In genomic region chr12:94157891-94158495, GRCh38 we compare ENCODE assay signal across 10 cellular contexts. TPM values are rescaled to one million over a fixed set of nuclear protein-coding genes. Genes with fewer than 3 reads are reported as not detected.
DNase-seq lines count a peak whose midpoint lies in the region; ATAC-seq and TF ChIP-seq lines count a peak whose summit lies in the region.
"Had no signal": no experiment of that assay in that cellular context is flagged by ENCODE, and none has a peak within 500 bp of the region (broad histone marks: within the 10 kb centered on the region; RNA-seq: fewer than 3 reads in every experiment).

No MANE protein-coding gene starts in this region.

- H2AFZ ChIP-seq in SU-DHL-6 (ENCODE audit: low read depth, low read length, severe bottlenecking), result peak overlapping the region; percentile 6

- H3K4me1 Mint-ChIP-seq in glutamatergic neuron (ENCODE audit: low read depth, unreplicated experiment), result no peaks in the 10 kb centered on the region

- peak overlapping the region; percentile 19 for H3K9ac ChIP-seq in SU-DHL-6 (ENCODE audit: low read length)

- no peaks in the 10 kb centered on the region for H3K9me3 ChIP-seq in SU-DHL-6 (ENCODE audit: insufficient read depth, low read length)
- H3K9me3 ChIP-seq in breast epithelium, result no peaks in the 10 kb centered on the region

- intact Hi-C loops in breast epithelium (cut with DNase I; ENCODE audit: low total_unique reads), result no loop called here

- ATAC-seq in GM19397 (IDR thresholded peaks at IDR 0.05; ENCODE audit: unreplicated experiment) (peak; percentile 68), HG03280 (IDR thresholded peaks at IDR 0.05; ENCODE audit: unreplicated experiment) (peak; percentile 74), foreskin keratinocyte (no peak)

- H3K27me3 ChIP-seq in SU-DHL-6 (ENCODE audit: low read length) (no peaks in the 10 kb centered on the region), foreskin keratinocyte (peaks cover 42% of the 10 kb centered on the region), breast epithelium (no peaks in the 10 kb centered on the region)

- H3K9me3 Mint-ChIP-seq in glutamatergic neuron (ENCODE audit: unreplicated experiment), result no peaks in the 10 kb centered on the region

- peak overlapping the region; percentile 6 for H3K4me3 ChIP-seq in SU-DHL-6 (ENCODE audit: insufficient read depth, low read length, poor library complexity, severe bottlenecking)
- H3K4me3 ChIP-seq in breast epithelium, result no peak overlapping the region

- no peaks in the 10 kb centered on the region for H3F3A ChIP-seq in SU-DHL-6 (ENCODE audit: insufficient read depth)

- peak overlapping the region; percentile 69 for H3K27ac ChIP-seq in SU-DHL-6 (ENCODE audit: low read depth, low read length)
- H3K27ac ChIP-seq in foreskin keratinocyte, result no peak overlapping the region
- H3K27ac ChIP-seq in breast epithelium, result no peak overlapping the region

- H3K4me1 ChIP-seq in foreskin keratinocyte (no peaks in the 10 kb centered on the region), breast epithelium (no peaks in the 10 kb centered on the region)

- in situ Hi-C loops in G401 (cut with HindIII; ENCODE audit: low sequenced_read_pairs), result no loop called here

- H3K79me2 ChIP-seq in SU-DHL-6 (ENCODE audit: insufficient read depth, low read length), result peaks cover 6% of the 10 kb centered on the region; the same call in 1 of the 2 replicates

- H4K20me1 ChIP-seq in SU-DHL-6 (ENCODE audit: low read depth, low read length), result no peaks in the 10 kb centered on the region

- H3K27ac Mint-ChIP-seq in glutamatergic neuron (ENCODE audit: unreplicated experiment), result no peak overlapping the region

- no peaks in the 10 kb centered on the region for H3K9me2 ChIP-seq in SU-DHL-6 (replicated peaks; ENCODE audit: insufficient read depth, low read length)

- H3K4me2 ChIP-seq in SU-DHL-6 (ENCODE audit: low read depth, low read length, poor library complexity, severe bottlenecking), result peak overlapping the region; percentile 57

- TF ChIP-seq POLR2A in breast epithelium (IDR thresholded peaks at IDR 0.05), result no peak

- H3K36me3 ChIP-seq in SU-DHL-6 (ENCODE audit: low read length), result no peaks in the 10 kb centered on the region
- no peaks in the 10 kb centered on the region for H3K36me3 ChIP-seq in breast epithelium

- no peak overlapping the region for H3K4me3 Mint-ChIP-seq in glutamatergic neuron (ENCODE audit: unreplicated experiment)

- TF ChIP-seq CTCF in SU-DHL-6 (IDR thresholded peaks at IDR 0.05; ENCODE audit: insufficient read depth, low read length, poor library complexity, severe bottlenecking) (no peak), glutamatergic neuron (IDR thresholded peaks at IDR 0.05; ENCODE audit: partially characterized antibody, unreplicated experiment) (no peak), foreskin keratinocyte (conservative IDR thresholded peaks at IDR 0.05) (no peak), breast epithelium (IDR thresholded peaks at IDR 0.05) (no peak)

- H3K36me3 Mint-ChIP-seq in glutamatergic neuron (ENCODE audit: unreplicated experiment), result no peaks in the 10 kb centered on the region

- DNase-seq in G401 (ENCODE audit: low spot score), result peak; percentile 44
- DNase-seq in T-helper 9 cell, result no peak
- DNase-seq in glutamatergic neuron, result no peak
- DNase-seq in foreskin keratinocyte, result no peak
- no peak for DNase-seq in breast epithelium (ENCODE audit: low spot score in 2 of 2)
- DNase-seq: activated T-cell treated with anti-CD3 and anti-CD28 coated beads, Interleukin-2, amount 50 U/mL, for 1 hour; NCI-H524 treated with DMSO at 0.1 percent for 48 hours had no signal

- H3K27me3 Mint-ChIP-seq in glutamatergic neuron (ENCODE audit: unreplicated experiment), result peaks cover 4% of the 10 kb centered on the region

RNA-seq across cellular contexts. Expression of gene PLXNC1, which starts 9.6 kb away (rescaled TPM):
- not detected in 2 replicates for total RNA-seq in G401 (2014; rRNA removed; shearing (Covaris generic))
- 4.9 TPM for total RNA-seq in glutamatergic neuron (ENCODE audit: unreplicated experiment)
- total RNA-seq in foreskin keratinocyte, result 0.18 and 0.88 TPM in 2 replicates
- polyA plus RNA-seq in foreskin keratinocyte, result 0.03 and 0.21 TPM in 2 replicates
- 10 to 100 TPM in 1 of 3 donors, 1 to 10 TPM in 2; 7.5 to 21.4 (median 8.2) TPM for total RNA-seq in breast epithelium
